Comparison of ENCODE assay signal across 10 cellular contexts in the genomic region with DNA sequence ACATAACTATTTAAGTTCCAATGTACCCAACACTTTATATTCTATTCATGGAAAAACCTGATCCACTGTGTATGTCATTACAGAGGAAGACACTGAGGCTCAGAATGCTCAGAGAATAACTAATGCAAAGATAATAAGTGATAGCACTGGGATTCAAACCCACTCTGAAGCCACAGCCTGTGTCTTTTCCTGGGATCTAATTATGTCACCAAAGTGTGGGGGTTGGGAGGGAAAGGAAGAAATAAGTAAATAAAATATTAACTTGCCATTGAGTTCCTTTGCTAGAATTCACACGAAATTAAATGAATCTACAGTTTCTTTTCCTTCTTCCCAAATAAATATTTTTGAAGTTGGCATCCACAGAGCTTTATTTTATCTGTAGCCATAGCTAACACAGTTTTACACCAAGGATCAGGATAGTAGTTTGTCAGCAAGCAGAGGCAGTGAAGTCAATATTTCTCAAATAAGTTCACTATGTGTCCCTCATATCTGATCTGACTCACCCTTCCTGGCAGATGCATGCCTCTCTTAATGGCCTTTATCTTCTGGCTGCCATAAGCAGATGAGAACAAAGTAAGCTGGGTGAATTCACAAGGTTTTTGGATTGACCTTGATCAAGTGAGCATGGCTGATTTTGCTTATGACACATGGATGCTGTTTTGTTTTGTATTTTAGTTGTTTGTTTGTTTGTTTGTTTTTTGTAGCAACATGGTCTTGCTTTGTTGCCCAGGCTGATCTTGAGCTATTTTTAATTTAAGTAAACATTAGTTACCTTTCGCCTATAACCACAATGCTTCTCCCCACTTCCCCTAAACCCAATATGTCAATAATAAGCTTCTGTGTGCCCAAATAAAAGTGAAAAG. TPM values are rescaled to one million over a fixed set of nuclear protein-coding genes. Genes with fewer than 3 reads are reported as not detected.
DNase-seq lines count a peak whose midpoint lies in the region; ATAC-seq and TF ChIP-seq lines count a peak whose summit lies in the region.
"Had no signal": no experiment of that assay in that cellular context is flagged by ENCODE, and none has a peak within 500 bp of the region (broad histone marks: within the 10 kb centered on the region; RNA-seq: fewer than 3 reads in every experiment).

No MANE protein-coding gene starts in this region.

- peaks cover 5 to 23% (median 11%) of the 10 kb centered on the region in 8 donors for H3K9me3 Mint-ChIP-seq in CD4-positive, alpha-beta memory T cell
- H3K9me3 Mint-ChIP-seq in CD4-positive, alpha-beta T cell, result peaks cover 9% of the 10 kb centered on the region

- no peak overlapping the region for H3K4me3 Mint-ChIP-seq in CD4-positive, alpha-beta memory T cell
- H3K4me3 Mint-ChIP-seq in CD4-positive, alpha-beta T cell, result no peak overlapping the region

- CTCF ChIA-PET in CD4-positive, alpha-beta memory T cell (lab: Charles Lee; ENCODE audit: partially characterized antibody), result no interaction called here
- CTCF ChIA-PET in CD4-positive, alpha-beta T cell (lab: Charles Lee), result no interaction called here

- peaks cover 9 to 25% of the 10 kb centered on the region in 2 donors for H3K27me3 Mint-ChIP-seq in CD4-positive, alpha-beta memory T cell
- H3K27me3 Mint-ChIP-seq in CD4-positive, alpha-beta T cell, result peaks cover 32% of the 10 kb centered on the region
- H3K27me3 Mint-ChIP-seq: naive B cell had no signal

- TF ChIP-seq CTCF in right atrium auricular region (IDR thresholded peaks at IDR 0.05), result no peak
- no peak for TF ChIP-seq CTCF in VCaP (conservative IDR thresholded peaks at IDR 0.05)
- no peak for TF ChIP-seq CTCF in CD4-positive, alpha-beta T cell (IDR thresholded peaks at IDR 0.05)

- DNase-seq in right atrium auricular region (ENCODE audit: low spot score) (no peak), cardiac septum (ENCODE audit: low spot score) (no peak), NCI-H1092 treated with DMSO at 0.1 percent for 48 hours (lab: John Stamatoyannopoulos, UW) (no peak)
- no peak for DNase-seq in CD4-positive, alpha-beta memory T cell
- no peak for DNase-seq in CD4-positive, alpha-beta T cell
- DNase-seq: naive B cell had no signal

- intact Hi-C loops in cardiac septum (cut with DNase I), result no loop called here
- intact Hi-C loops in CD4-positive, alpha-beta memory T cell (cut with micrococcal nuclease), result no loop called here
- intact Hi-C loops in CD4-positive, alpha-beta T cell (cut with DNase I, micrococcal nuclease), result no loop called here

- H3K27ac ChIP-seq in right atrium auricular region (peak overlapping the region; percentile 22 to 37), VCaP (peak overlapping the region; percentile 71), temporal lobe (ENCODE audit: low read depth, low read length) (peak overlapping the region; percentile 64)
- no peak overlapping the region for H3K27ac ChIP-seq in CD4-positive, alpha-beta memory T cell (ENCODE audit: low read depth, low read length)
- H3K27ac ChIP-seq in CD4-positive, alpha-beta T cell (ENCODE audit: low read depth, low read length), result no peak overlapping the region
- H3K27ac ChIP-seq: BLaER1 had no signal

- no peak overlapping the region for H3K27ac Mint-ChIP-seq in CD4-positive, alpha-beta memory T cell
- H3K27ac Mint-ChIP-seq in CD4-positive, alpha-beta T cell, result no peak overlapping the region

- POLR2A ChIA-PET in CD4-positive, alpha-beta memory T cell (lab: Charles Lee; ENCODE audit: partially characterized antibody), result no interaction called here
- POLR2A ChIA-PET in CD4-positive, alpha-beta T cell (lab: Charles Lee), result interaction anchor here (0.8 kb wide), 1 partner anchor 176 kb away, joined by 3 read pairs; no protein-coding TSS in a partner anchor

- H3K9me3 ChIP-seq in right atrium auricular region, result peaks cover 0 to 14% of the 10 kb centered on the region in 2 donors
- H3K9me3 ChIP-seq in CD4-positive, alpha-beta memory T cell (ENCODE audit: control insufficient read depth in 1 of 2, low read length in 2 of 2), result no peaks in the 10 kb centered on the region
- peaks cover 8% of the 10 kb centered on the region for H3K9me3 ChIP-seq in CD4-positive, alpha-beta T cell (ENCODE audit: control insufficient read depth, low read length)

- ATAC-seq in HG03135 (IDR thresholded peaks at IDR 0.05; ENCODE audit: unreplicated experiment), result peak; percentile 51
- ATAC-seq in CD4-positive, alpha-beta T cell (ENCODE audit: poor library complexity), result no peak

- H3K4me1 ChIP-seq in right atrium auricular region, result peaks cover 0 to 12% of the 10 kb centered on the region in 2 donors
- no peaks in the 10 kb centered on the region for H3K4me1 ChIP-seq in CD4-positive, alpha-beta memory T cell (ENCODE audit: insufficient read depth, low read length)

- H3K36me3 Mint-ChIP-seq in CD4-positive, alpha-beta memory T cell, result no peaks in the 10 kb centered on the region
- H3K36me3 Mint-ChIP-seq in CD4-positive, alpha-beta T cell (ENCODE audit: low read depth), result no peaks in the 10 kb centered on the region

- no peaks in the 10 kb centered on the region for H3K27me3 ChIP-seq in right atrium auricular region
- peaks cover 6% of the 10 kb centered on the region for H3K27me3 ChIP-seq in CD4-positive, alpha-beta memory T cell (ENCODE audit: insufficient read depth, low read length)
- H3K27me3 ChIP-seq in CD4-positive, alpha-beta T cell (ENCODE audit: control insufficient read depth, insufficient read depth, low read length), result peaks cover 13% of the 10 kb centered on the region
- H3K27me3 ChIP-seq: BLaER1 had no signal

- H3K36me3 ChIP-seq in right atrium auricular region, result no peaks in the 10 kb centered on the region
- H3K36me3 ChIP-seq in CD4-positive, alpha-beta memory T cell (ENCODE audit: insufficient read depth, low read length), result no peaks in the 10 kb centered on the region

- H3K4me3 ChIP-seq in right atrium auricular region, result no peak overlapping the region
- H3K4me3 ChIP-seq in CD4-positive, alpha-beta memory T cell (ENCODE audit: low read length in 2 of 2), result no peak overlapping the region
- H3K4me3 ChIP-seq: BLaER1 had no signal

- peaks cover 0 to 3% (median 0%) of the 10 kb centered on the region in 4 donors for H3K4me1 Mint-ChIP-seq in CD4-positive, alpha-beta memory T cell
- H3K4me1 Mint-ChIP-seq in CD4-positive, alpha-beta T cell (ENCODE audit: low read depth), result no peaks in the 10 kb centered on the region

RNA-seq across cellular contexts. Expression of a gene that starts 6.3 kb away (rescaled TPM):
- total RNA-seq in right atrium auricular region (10 to 100 TPM; 19.4 to 32.5 TPM), cardiac septum (22.4 TPM), temporal lobe (64.7 TPM)
- not detected for total RNA-seq in CD4-positive, alpha-beta memory T cell
- polyA plus RNA-seq in CD4-positive, alpha-beta memory T cell, result not detected
- under 1 TPM in 1 of 2 experiments, not detected in 1; 0.17 TPM for total RNA-seq in CD4-positive, alpha-beta T cell

Comparison
In these comparisons a context has a peak if more than half of its experiments do, and no peak if none do; other contexts are left out.
1. H3K27ac ChIP-seq: peak in right atrium auricular region (2 of 2), VCaP (single experiment) and temporal lobe (single experiment); none in CD4-positive, alpha-beta memory T cell (single experiment) and CD4-positive, alpha-beta T cell (single experiment).
2. RNA of a gene that starts 6.3 kb away (total RNA-seq): 64.7 TPM in temporal lobe (single experiment), 19.4 to 32.5 TPM in right atrium auricular region and 22.4 TPM in cardiac septum (single experiment); 0.17 TPM in CD4-positive, alpha-beta T cell and not detected in CD4-positive, alpha-beta memory T cell; every median in the first group is over 10 times any median in the second.